Comparison of ENCODE assay signal across 2 cellular contexts in the genomic region with DNA sequence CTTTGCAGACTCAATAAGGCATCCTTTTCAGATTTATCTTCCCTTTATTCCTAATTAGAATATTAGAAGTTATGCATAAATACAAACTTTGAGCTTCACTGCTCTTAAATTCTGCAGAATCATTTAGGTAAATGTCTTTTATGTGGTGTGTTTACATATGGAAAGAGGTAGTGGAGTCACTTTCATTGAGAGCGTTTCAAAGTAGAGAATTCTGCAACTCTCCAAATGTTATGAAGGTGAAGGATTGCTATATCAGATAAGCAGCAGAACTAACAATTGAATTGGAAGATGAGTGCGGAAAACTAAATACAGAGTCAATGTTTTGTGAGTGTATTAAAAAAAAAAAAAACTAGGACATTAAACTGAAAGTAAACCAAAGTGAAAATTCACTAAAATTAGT.
TF ChIP-seq lines count a peak whose summit lies in the region.

No MANE protein-coding gene starts in this region.

TF ChIP-seq in HEK293, 187 proteins besides CTCF, POLR2A, EP300 and RAD21 (continued from another document):
- TF ChIP-seq ZSCAN16 (tag by site-specific recombination; IDR thresholded peaks at IDR 0.05), result no peak
- TF ChIP-seq BCL11B (tag by site-specific recombination; IDR thresholded peaks at IDR 0.05; ENCODE audit: low read depth), result no peak
- TF ChIP-seq ZNF157 (tag by site-specific recombination; IDR thresholded peaks at IDR 0.05), result no peak
TF ChIP-seq in HEK293: peak in this region for 1.

TF ChIP-seq in liver, 16 proteins besides CTCF, POLR2A, EP300 and RAD21 (continued from another document):
- TF ChIP-seq, protein P1, sequence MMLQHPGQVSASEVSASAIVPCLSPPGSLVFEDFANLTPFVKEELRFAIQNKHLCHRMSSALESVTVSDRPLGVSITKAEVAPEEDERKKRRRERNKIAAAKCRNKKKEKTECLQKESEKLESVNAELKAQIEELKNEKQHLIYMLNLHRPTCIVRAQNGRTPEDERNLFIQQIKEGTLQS (IDR thresholded peaks at IDR 0.05), result no peak
